Comparison of ENCODE assay signal across 3 cellular contexts in the genomic region with DNA sequence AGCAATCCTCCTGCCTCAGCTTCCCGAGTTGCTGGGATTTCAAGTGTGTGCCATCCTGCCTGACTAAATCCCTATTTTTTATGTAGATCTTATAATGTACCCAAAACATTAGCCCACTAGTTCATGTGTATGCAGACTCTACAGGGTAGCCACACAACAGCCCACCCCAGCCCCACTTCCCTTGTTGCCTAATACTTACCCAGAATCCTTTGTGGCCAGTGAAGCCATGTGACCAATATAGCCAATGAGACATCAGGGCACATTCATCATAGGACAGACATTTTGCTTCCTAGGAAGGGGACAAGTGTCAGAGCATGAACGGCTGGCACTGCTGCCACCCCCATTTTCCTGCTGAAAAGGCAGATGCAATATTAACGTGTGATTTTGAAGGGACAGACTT.
A peak's percentile ranks its signal among the peaks of the same experiment; 100 is the strongest.
TF ChIP-seq lines count a peak whose summit lies in the region.

No MANE protein-coding gene starts in this region.

TF ChIP-seq in HepG2, 621 proteins besides CTCF, POLR2A, EP300 and RAD21:
- TF ChIP-seq, protein P1, sequence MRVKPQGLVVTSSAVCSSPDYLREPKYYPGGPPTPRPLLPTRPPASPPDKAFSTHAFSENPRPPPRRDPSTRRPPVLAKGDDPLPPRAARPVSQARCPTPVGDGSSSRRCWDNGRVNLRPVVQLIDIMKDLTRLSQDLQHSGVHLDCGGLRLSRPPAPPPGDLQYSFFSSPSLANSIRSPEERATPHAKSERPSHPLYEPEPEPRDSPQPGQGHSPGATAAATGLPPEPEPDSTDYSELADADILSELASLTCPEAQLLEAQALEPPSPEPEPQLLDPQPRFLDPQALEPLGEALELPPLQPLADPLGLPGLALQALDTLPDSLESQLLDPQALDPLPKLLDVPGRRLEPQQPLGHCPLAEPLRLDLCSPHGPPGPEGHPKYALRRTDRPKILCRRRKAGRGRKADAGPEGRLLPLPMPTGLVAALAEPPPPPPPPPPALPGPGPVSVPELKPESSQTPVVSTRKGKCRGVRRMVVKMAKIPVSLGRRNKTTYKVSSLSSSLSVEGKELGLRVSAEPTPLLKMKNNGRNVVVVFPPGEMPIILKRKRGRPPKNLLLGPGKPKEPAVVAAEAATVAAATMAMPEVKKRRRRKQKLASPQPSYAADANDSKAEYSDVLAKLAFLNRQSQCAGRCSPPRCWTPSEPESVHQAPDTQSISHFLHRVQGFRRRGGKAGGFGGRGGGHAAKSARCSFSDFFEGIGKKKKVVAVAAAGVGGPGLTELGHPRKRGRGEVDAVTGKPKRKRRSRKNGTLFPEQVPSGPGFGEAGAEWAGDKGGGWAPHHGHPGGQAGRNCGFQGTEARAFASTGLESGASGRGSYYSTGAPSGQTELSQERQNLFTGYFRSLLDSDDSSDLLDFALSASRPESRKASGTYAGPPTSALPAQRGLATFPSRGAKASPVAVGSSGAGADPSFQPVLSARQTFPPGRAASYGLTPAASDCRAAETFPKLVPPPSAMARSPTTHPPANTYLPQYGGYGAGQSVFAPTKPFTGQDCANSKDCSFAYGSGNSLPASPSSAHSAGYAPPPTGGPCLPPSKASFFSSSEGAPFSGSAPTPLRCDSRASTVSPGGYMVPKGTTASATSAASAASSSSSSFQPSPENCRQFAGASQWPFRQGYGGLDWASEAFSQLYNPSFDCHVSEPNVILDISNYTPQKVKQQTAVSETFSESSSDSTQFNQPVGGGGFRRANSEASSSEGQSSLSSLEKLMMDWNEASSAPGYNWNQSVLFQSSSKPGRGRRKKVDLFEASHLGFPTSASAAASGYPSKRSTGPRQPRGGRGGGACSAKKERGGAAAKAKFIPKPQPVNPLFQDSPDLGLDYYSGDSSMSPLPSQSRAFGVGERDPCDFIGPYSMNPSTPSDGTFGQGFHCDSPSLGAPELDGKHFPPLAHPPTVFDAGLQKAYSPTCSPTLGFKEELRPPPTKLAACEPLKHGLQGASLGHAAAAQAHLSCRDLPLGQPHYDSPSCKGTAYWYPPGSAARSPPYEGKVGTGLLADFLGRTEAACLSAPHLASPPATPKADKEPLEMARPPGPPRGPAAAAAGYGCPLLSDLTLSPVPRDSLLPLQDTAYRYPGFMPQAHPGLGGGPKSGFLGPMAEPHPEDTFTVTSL (CRISPR knock-in tag; IDR thresholded peaks at IDR 0.05; ENCODE audit: borderline replicate concordance) = no peak
- TF ChIP-seq CEBPB (IDR thresholded peaks at IDR 0.05; ENCODE audit: borderline replicate concordance, low read depth, low read length) = peak; percentile 33; the same call in 1 of the 2 replicates
- TF ChIP-seq NFYB (CRISPR knock-in tag; IDR thresholded peaks at IDR 0.05) = peak; percentile 71
- TF ChIP-seq, protein P2, sequence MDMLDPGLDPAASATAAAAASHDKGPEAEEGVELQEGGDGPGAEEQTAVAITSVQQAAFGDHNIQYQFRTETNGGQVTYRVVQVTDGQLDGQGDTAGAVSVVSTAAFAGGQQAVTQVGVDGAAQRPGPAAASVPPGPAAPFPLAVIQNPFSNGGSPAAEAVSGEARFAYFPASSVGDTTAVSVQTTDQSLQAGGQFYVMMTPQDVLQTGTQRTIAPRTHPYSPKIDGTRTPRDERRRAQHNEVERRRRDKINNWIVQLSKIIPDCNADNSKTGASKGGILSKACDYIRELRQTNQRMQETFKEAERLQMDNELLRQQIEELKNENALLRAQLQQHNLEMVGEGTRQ (IDR thresholded peaks at IDR 0.05; ENCODE audit: low read depth, low read length) = no peak
- TF ChIP-seq, protein P2 (CRISPR knock-in tag; IDR thresholded peaks at IDR 0.05; ENCODE audit: borderline replicate concordance) = peak; percentile 55; the same call in 1 of the 2 replicates
- peak; percentile 64; the same call in 1 of the 2 replicates for TF ChIP-seq NFYC (CRISPR knock-in tag; IDR thresholded peaks at IDR 0.05)
- TF ChIP-seq ZNF143 (CRISPR knock-in tag; IDR thresholded peaks at IDR 0.05) = peak; percentile 77

TF ChIP-seq in Ishikawa, 13 proteins besides CTCF, POLR2A, EP300 and RAD21:
- no peak for TF ChIP-seq CEBPB (IDR thresholded peaks at IDR 0.05)
- TF ChIP-seq EGR1 (IDR thresholded peaks at IDR 0.05) = no peak
- no peak for TF ChIP-seq ZBTB7A (IDR thresholded peaks at IDR 0.05; ENCODE audit: low read depth)
- TF ChIP-seq, protein P3, sequence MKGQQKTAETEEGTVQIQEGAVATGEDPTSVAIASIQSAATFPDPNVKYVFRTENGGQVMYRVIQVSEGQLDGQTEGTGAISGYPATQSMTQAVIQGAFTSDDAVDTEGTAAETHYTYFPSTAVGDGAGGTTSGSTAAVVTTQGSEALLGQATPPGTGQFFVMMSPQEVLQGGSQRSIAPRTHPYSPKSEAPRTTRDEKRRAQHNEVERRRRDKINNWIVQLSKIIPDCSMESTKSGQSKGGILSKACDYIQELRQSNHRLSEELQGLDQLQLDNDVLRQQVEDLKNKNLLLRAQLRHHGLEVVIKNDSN (IDR thresholded peaks at IDR 0.05) = peak; percentile 83
- no peak for TF ChIP-seq NFIC (IDR thresholded peaks at IDR 0.05)

TF ChIP-seq in GM12878, 131 proteins besides CTCF, POLR2A, EP300 and RAD21:
- TF ChIP-seq SIX5 (IDR thresholded peaks at IDR 0.05; ENCODE audit: low read depth, low read length, severe bottlenecking) = no peak
- no peak for TF ChIP-seq CHD4 (IDR thresholded peaks at IDR 0.05)
- TF ChIP-seq, protein P3 (IDR thresholded peaks at IDR 0.05; ENCODE audit: borderline replicate concordance, extremely low read length, insufficient read depth, low read depth, low read length) = peak; percentile 16
- TF ChIP-seq RBBP5 (conservative IDR thresholded peaks at IDR 0.05) = no peak
- peak; percentile 43; the same call in 1 of the 2 replicates for TF ChIP-seq YY1 (IDR thresholded peaks at IDR 0.05; ENCODE audit: low read depth, low read length)
- no peak for TF ChIP-seq SUZ12 (IDR thresholded peaks at IDR 0.05; ENCODE audit: unreplicated experiment)
- TF ChIP-seq, protein P4, sequence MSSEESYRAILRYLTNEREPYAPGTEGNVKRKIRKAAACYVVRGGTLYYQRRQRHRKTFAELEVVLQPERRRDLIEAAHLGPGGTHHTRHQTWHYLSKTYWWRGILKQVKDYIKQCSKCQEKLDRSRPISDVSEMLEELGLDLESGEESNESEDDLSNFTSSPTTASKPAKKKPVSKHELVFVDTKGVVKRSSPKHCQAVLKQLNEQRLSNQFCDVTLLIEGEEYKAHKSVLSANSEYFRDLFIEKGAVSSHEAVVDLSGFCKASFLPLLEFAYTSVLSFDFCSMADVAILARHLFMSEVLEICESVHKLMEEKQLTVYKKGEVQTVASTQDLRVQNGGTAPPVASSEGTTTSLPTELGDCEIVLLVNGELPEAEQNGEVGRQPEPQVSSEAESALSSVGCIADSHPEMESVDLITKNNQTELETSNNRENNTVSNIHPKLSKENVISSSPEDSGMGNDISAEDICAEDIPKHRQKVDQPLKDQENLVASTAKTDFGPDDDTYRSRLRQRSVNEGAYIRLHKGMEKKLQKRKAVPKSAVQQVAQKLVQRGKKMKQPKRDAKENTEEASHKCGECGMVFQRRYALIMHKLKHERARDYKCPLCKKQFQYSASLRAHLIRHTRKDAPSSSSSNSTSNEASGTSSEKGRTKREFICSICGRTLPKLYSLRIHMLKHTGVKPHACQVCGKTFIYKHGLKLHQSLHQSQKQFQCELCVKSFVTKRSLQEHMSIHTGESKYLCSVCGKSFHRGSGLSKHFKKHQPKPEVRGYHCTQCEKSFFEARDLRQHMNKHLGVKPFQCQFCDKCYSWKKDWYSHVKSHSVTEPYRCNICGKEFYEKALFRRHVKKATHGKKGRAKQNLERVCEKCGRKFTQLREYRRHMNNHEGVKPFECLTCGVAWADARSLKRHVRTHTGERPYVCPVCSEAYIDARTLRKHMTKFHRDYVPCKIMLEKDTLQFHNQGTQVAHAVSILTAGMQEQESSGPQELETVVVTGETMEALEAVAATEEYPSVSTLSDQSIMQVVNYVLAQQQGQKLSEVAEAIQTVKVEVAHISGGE (CRISPR knock-in tag; IDR thresholded peaks at IDR 0.05) = no peak
- no peak for TF ChIP-seq SREBF1 (IDR thresholded peaks at IDR 0.05; ENCODE audit: low read length)
TF ChIP-seq in GM12878: peak in this region for 2.
